In genomic region chr1:26265405-26265804, GRCh38 we compare ENCODE assay signal across 30 cellular contexts. TPM values are rescaled to one million over a fixed set of nuclear protein-coding genes. Genes with fewer than 3 reads are reported as not detected.
"Had no signal": no experiment of that assay in that cellular context is flagged by ENCODE, and none has a peak within 500 bp of the region (broad histone marks: within the 10 kb centered on the region; RNA-seq: fewer than 3 reads in every experiment).

No MANE protein-coding gene starts in this region.

- ATAC-seq: activated T-cell treated with anti-CD3 and anti-CD28 coated beads, Interleukin-2, amount 50 U/mL, for 72 hours; Panc1; WTC11 had no signal

- H3K27ac Mint-ChIP-seq: activated naive CD4-positive, alpha-beta T cell treated with anti-CD3 and anti-CD28 coated beads for 36 hours; activated T-cell treated with anti-CD3 and anti-CD28 coated beads, Interleukin-2, amount 50 U/mL, for 72 hours; T-helper 1 cell treated with Interleukin-12 subunit alpha and Interleukin-12 subunit beta and Interleukin-4 antibody, amounts not matched to agents 30 μg/mL and 1 μg/mL, for 36 hours; T-helper 2 cell treated with Interferon-gamma antibody and Interleukin-4, amounts not matched to agents 5 μg/mL and 100 μg/mL, for 36 hours; WTC11 had no signal

- H3K4me1 Mint-ChIP-seq: WTC11 had no signal

- H3K27me3 Mint-ChIP-seq: activated CD4-positive, alpha-beta T cell treated with anti-CD3 and anti-CD28 coated beads, Interleukin-2, amount 10 ng/mL, durations not matched to agents 24 days and 14 days had no signal

- H3K4me3 Mint-ChIP-seq: activated CD4-positive, alpha-beta T cell treated with anti-CD3 and anti-CD28 coated beads, Interleukin-2, amount 10 ng/mL, durations not matched to agents 24 days and 14 days; activated naive CD4-positive, alpha-beta T cell treated with anti-CD3 and anti-CD28 coated beads for 36 hours; activated T-cell treated with anti-CD3 and anti-CD28 coated beads, Interleukin-2, amount 50 U/mL, for 72 hours; T-helper 1 cell treated with Interleukin-12 subunit alpha and Interleukin-12 subunit beta and Interleukin-4 antibody, amounts not matched to agents 30 μg/mL and 1 μg/mL, for 36 hours; T-helper 2 cell treated with Interferon-gamma antibody and Interleukin-4, amounts not matched to agents 5 μg/mL and 100 μg/mL, for 36 hours; WTC11 had no signal

- DNase-seq: activated CD4-positive, alpha-beta T cell treated with anti-CD3 and anti-CD28 coated beads, Interleukin-2, amount 10 ng/mL, durations not matched to agents 24 days and 14 days; activated CD4-positive, alpha-beta T cell treated with anti-CD3 and anti-CD28 coated beads, Interleukin-2, amount 50 U/mL, for 4 hours; activated CD4-positive, CD25-positive, alpha-beta regulatory T cell treated with anti-CD3 and anti-CD28 coated beads, Interleukin-2, amount 50 U/mL, for 72 hours; activated CD8-positive, alpha-beta memory T cell treated with anti-CD3 and anti-CD28 coated beads, Interleukin-2, amount 50 U/mL, for 4 hours; activated gamma-delta T cell treated with Interleukin-2 at 50 U/mL for 16 hours; activated naive CD4-positive, alpha-beta T cell treated with anti-CD3 and anti-CD28 coated beads for 36 hours; activated T-cell treated with anti-CD3 and anti-CD28 coated beads for 4 hours; activated T-cell treated with anti-CD3 and anti-CD28 coated beads, Interleukin-2, amount 50 U/mL, for 72 hours; amniotic stem cell; aorta; brain microvascular endothelial cell; central memory CD4-positive, alpha-beta T cell; Kasumi-1; KG1; MG63; NCI-H1048; NCI-H1436 treated with DMSO at 0.1 percent for 48 hours; NCI-H1694 treated with DMSO at 0.1 percent for 48 hours; NCI-H2029; NCI-H345; NCI-H524 treated with DMSO at 0.1 percent for 48 hours; SHP77; SJCRH30 had no signal

RNA-seq across cellular contexts. Expression of gene CD52, which starts 52.4 kb away (rescaled TPM):
- total RNA-seq: cerebellum, NCI-H460, RPMI7951, SJCRH30 had no signal
